ENCODE assay signal across 8 cellular contexts in the genomic region with DNA sequence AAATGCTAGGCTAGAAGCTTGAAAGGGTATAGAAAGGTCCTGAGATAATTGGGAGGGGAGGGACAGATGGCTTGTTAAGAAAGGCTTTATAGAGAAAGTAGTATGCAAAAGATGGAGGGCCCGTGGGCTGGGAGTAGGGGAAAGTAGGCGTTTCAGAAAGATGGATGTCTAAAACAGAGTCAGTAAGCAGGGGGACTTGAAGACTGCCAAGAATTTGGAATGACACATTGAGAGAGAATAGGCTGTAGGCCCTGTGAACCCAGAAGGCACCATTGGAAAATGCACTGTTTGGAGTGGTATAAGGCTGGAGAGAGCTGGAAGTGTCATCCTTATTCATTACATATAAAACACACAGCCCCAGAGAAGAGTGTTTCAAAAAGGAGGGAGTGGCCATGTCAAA. TPM values are rescaled to one million over a fixed set of nuclear protein-coding genes. Genes with fewer than 3 reads are reported as not detected.
A peak's percentile ranks its signal among the peaks of the same experiment; 100 is the strongest.
DNase-seq lines count a peak whose midpoint lies in the region; ATAC-seq and TF ChIP-seq lines count a peak whose summit lies in the region.

No MANE protein-coding gene starts in this region.

- no peaks in the 10 kb centered on the region for H3K9me3 ChIP-seq in PC-3 (ENCODE audit: low read length)
- no peaks in the 10 kb centered on the region for H3K9me3 ChIP-seq in muscle layer of duodenum (ENCODE audit: control insufficient read depth in 1 of 2, low read length in 2 of 2)

- H3K36me3 ChIP-seq in PC-3 (ENCODE audit: low read depth, low read length), result peaks cover 24% of the 10 kb centered on the region
- peaks cover 7 to 24% of the 10 kb centered on the region in 2 donors for H3K36me3 ChIP-seq in muscle layer of duodenum (ENCODE audit: control insufficient read depth in 1 of 2, insufficient read depth in 2 of 2, low read length in 2 of 2)

- peaks cover 81% of the 10 kb centered on the region for H3K79me2 ChIP-seq in PC-3 (ENCODE audit: low read length)

- peaks cover 5% of the 10 kb centered on the region for H3F3A ChIP-seq in PC-3 (ENCODE audit: low read length, unreplicated experiment)

- DNase-seq in NOMO-1 treated with DMSO at 0.1 percent for 48 hours (lab: John Stamatoyannopoulos, UW; ENCODE audit: unreplicated experiment), result peak; percentile 20
- no peak for DNase-seq in NOMO-1 (lab: John Stamatoyannopoulos, UW; ENCODE audit: unreplicated experiment in 2 of 2)
- peak; percentile 29 for DNase-seq in PC-3
- peak; percentile 44 for DNase-seq in dermis blood vessel endothelial cell
- DNase-seq in GM19238 (ENCODE audit: insufficient read length, low spot score), result no peak
- DNase-seq in HPDE6-E6E7 (ENCODE audit: extremely low spot score), result no peak

- peak overlapping the region; percentile 89 for H3K4me2 ChIP-seq in PC-3 (ENCODE audit: low read length)

- H3K9me2 ChIP-seq in PC-3 (replicated peaks; ENCODE audit: low read length), result no peaks in the 10 kb centered on the region

- H2AFZ ChIP-seq in PC-3 (ENCODE audit: low read length), result peak overlapping the region; percentile 96; the same call in 1 of the 2 replicates

- H3K4me1 ChIP-seq in PC-3 (ENCODE audit: insufficient read depth, low read length) (peaks cover 34% of the 10 kb centered on the region), muscle layer of duodenum (ENCODE audit: control insufficient read depth in 1 of 2, insufficient read depth in 2 of 2, low read length in 2 of 2) (peaks cover 0 to 24% of the 10 kb centered on the region in 2 donors)

- no peak for TF ChIP-seq CTCF in PC-3 (conservative IDR thresholded peaks at IDR 0.05; ENCODE audit: low read depth, low read length)

- no peaks in the 10 kb centered on the region for H3K27me3 ChIP-seq in PC-3 (ENCODE audit: low read length)
- H3K27me3 ChIP-seq in muscle layer of duodenum (ENCODE audit: low read depth, low read length), result no peaks in the 10 kb centered on the region

- no peak overlapping the region for H3K27ac ChIP-seq in PC-3 (ENCODE audit: low read length)
- H3K27ac ChIP-seq in muscle layer of duodenum (ENCODE audit: low read length), result peak overlapping the region; percentile 93

- peak overlapping the region; percentile 97 for H3K9ac ChIP-seq in PC-3 (ENCODE audit: low read length)

- ATAC-seq in PC-3 (peak; percentile 1; the same call in 1 of the 2 replicates), HG02938 (IDR thresholded peaks at IDR 0.05; ENCODE audit: unreplicated experiment) (no peak)

- CTCF ChIA-PET in PC-3 (lab: Charles Lee), result interaction anchor here (0.9 kb wide), 1 partner anchor 432 kb away, joined by 4 read pairs; no protein-coding TSS in a partner anchor

- H4K20me1 ChIP-seq in PC-3 (ENCODE audit: low read length), result no peaks in the 10 kb centered on the region

- BruUV-seq in PC-3 (replicated peaks; lab: Mats Ljungman, UMichigan), result no TSS peak

- intact Hi-C loops in PC-3 (cut with micrococcal nuclease), result no loop called here

- peak overlapping the region; percentile 80 for H3K4me3 ChIP-seq in PC-3 (ENCODE audit: low read length)
- H3K4me3 ChIP-seq in muscle layer of duodenum (ENCODE audit: low read depth in 1 of 2, low read length in 2 of 2), result peak overlapping the region; percentile 91 to 98

- POLR2A ChIA-PET in PC-3 (lab: Charles Lee; ENCODE audit: unreplicated experiment), result no interaction called here

RNA-seq across cellular contexts. Expression of gene PSMG2, which starts 0.9 kb away (rescaled TPM):
- total RNA-seq in PC-3 (2014; rRNA removed) (78.2 and 93.6 TPM in 2 replicates), dermis blood vessel endothelial cell (72.6 and 79.0 TPM in 2 replicates)

RNA-seq across cellular contexts. Expression of gene CEP76, which starts 1.2 kb away (rescaled TPM):
- total RNA-seq in PC-3 (2014; rRNA removed) (13.5 and 25.1 TPM in 2 replicates), dermis blood vessel endothelial cell (14.8 and 18.2 TPM in 2 replicates)

RNA-seq across cellular contexts. Expression of gene SPIRE1, which starts 45.8 kb away (rescaled TPM):
- 29.9 and 32.4 TPM in 2 replicates for total RNA-seq in PC-3 (2014; rRNA removed)
- 22.5 and 25.5 TPM in 2 replicates for total RNA-seq in dermis blood vessel endothelial cell

Comparison
In these comparisons a context has a peak if more than half of its experiments do, and no peak if none do; other contexts are left out.
1. DNase-seq: peak in NOMO-1 treated with DMSO at 0.1 percent for 48 hours (single experiment), PC-3 (single experiment) and dermis blood vessel endothelial cell (single experiment); none in NOMO-1 (0 of 2), GM19238 (single experiment) and HPDE6-E6E7 (single experiment).